8 cellular contexts compared by ENCODE assay signal in the genomic region with DNA sequence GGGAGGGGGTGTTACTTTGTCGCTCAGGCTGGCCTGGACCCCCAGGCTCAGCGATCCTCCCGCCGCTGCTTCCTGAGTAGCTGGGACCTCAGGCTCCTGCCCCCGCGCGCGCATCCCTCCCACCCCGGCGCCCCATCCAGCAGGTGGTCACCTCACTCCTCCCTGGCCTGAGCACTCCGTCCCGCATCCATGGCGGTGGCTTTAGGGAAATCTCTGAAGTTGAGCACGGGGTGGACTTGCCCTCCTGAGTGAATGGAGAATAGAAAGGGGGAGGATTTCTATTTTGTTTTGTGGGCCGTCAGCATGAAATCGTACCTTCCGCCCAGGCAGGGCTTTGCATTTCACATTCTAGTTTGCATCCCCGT. TPM values are rescaled to one million over a fixed set of nuclear protein-coding genes. Genes with fewer than 3 reads are reported as not detected.
DNase-seq lines count a peak whose midpoint lies in the region; ATAC-seq and TF ChIP-seq lines count a peak whose summit lies in the region.

No MANE protein-coding gene starts in this region.

- intact Hi-C loops in CD8-positive, alpha-beta T cell (cut with DNase I, micrococcal nuclease): loop anchor here (1.0 to 10.0 kb wide), 13 partner anchors 36 to 940 kb away; a partner anchor contains a TSS
- intact Hi-C loops in left ventricle myocardium inferior (cut with micrococcal nuclease) (no loop called here), gastrocnemius medialis (cut with DNase I; ENCODE audit: low total_unique reads) (loop anchor here (1.0 to 10.0 kb wide), 3 partner anchors 36 to 272 kb away; a partner anchor contains a TSS)

- ATAC-seq in CD8-positive, alpha-beta T cell: no peak
- ATAC-seq in gastrocnemius medialis (no peak), GM19397 (IDR thresholded peaks at IDR 0.05; ENCODE audit: unreplicated experiment) (no peak)

- H3K36me3 ChIP-seq in CD8-positive, alpha-beta T cell (ENCODE audit: insufficient read depth, low read length): no peaks in the 10 kb centered on the region
- no peaks in the 10 kb centered on the region for H3K36me3 ChIP-seq in HEK293 (ENCODE audit: control insufficient read depth in 2 of 2, insufficient read depth in 1 of 2, low read length in 2 of 2)
- H3K36me3 ChIP-seq in left ventricle myocardium inferior: no peaks in the 10 kb centered on the region
- no peaks in the 10 kb centered on the region for H3K36me3 ChIP-seq in gastrocnemius medialis

- H3K36me3 Mint-ChIP-seq in CD8-positive, alpha-beta T cell: peaks cover 37% of the 10 kb centered on the region

- H3K4me1 ChIP-seq in CD8-positive, alpha-beta T cell (ENCODE audit: insufficient read depth, low read length): peaks cover 7% of the 10 kb centered on the region
- no peaks in the 10 kb centered on the region for H3K4me1 ChIP-seq in HEK293 (ENCODE audit: control insufficient read depth, insufficient read depth, low read length)
- H3K4me1 ChIP-seq in left ventricle myocardium inferior: peaks cover 27% of the 10 kb centered on the region
- peaks cover 0 to 10% of the 10 kb centered on the region in 2 donors for H3K4me1 ChIP-seq in gastrocnemius medialis

- peak overlapping the region; percentile 92 for H3K4me3 Mint-ChIP-seq in CD8-positive, alpha-beta T cell

- CTCF ChIA-PET in CD8-positive, alpha-beta T cell (lab: Charles Lee): no interaction called here
- CTCF ChIA-PET in HEK293 (lab: Yijun Ruan, JAX): no interaction called here

- H3K27me3 ChIP-seq in CD8-positive, alpha-beta T cell (ENCODE audit: insufficient read depth, low read length): no peaks in the 10 kb centered on the region
- H3K27me3 ChIP-seq in left ventricle myocardium inferior (ENCODE audit: low read depth) (peaks cover 21% of the 10 kb centered on the region), gastrocnemius medialis (peaks cover 3 to 33% (median 4%) of the 10 kb centered on the region in 3 donors)

- TF ChIP-seq POLR2A in gastrocnemius medialis (IDR thresholded peaks at IDR 0.05): no peak

- POLR2A ChIA-PET in CD8-positive, alpha-beta T cell (lab: Charles Lee): no interaction called here
- POLR2A ChIA-PET in HEK293 (lab: Yijun Ruan, JAX): no interaction called here

- peaks cover 19% of the 10 kb centered on the region for H3K27me3 Mint-ChIP-seq in CD8-positive, alpha-beta T cell (ENCODE audit: low read depth)

- peak overlapping the region; percentile 91 for H3K4me3 ChIP-seq in CD8-positive, alpha-beta T cell (ENCODE audit: low read depth, low read length)
- peak overlapping the region; percentile 73 for H3K4me3 ChIP-seq in HEK293 (ENCODE audit: low read depth, low read length)
- H3K4me3 ChIP-seq in WI38 (ENCODE audit: low read depth, low read length): peak overlapping the region; percentile 66
- peak overlapping the region; percentile 79 for H3K4me3 ChIP-seq in left ventricle myocardium inferior
- peak overlapping the region; percentile 64 to 80 (median 74) for H3K4me3 ChIP-seq in gastrocnemius medialis

- peaks cover 16% of the 10 kb centered on the region for H3K9me3 Mint-ChIP-seq in CD8-positive, alpha-beta T cell

- peak overlapping the region; percentile 89 for H3K27ac Mint-ChIP-seq in CD8-positive, alpha-beta T cell

- TF ChIP-seq CTCF in CD8-positive, alpha-beta T cell (IDR thresholded peaks at IDR 0.05): no peak
- TF ChIP-seq CTCF in HEK293 (tag by site-specific recombination; IDR thresholded peaks at IDR 0.05): no peak
- TF ChIP-seq CTCF in WI38 (IDR thresholded peaks at IDR 0.05; ENCODE audit: low read depth, low read length): no peak
- no peak for TF ChIP-seq CTCF in left ventricle myocardium inferior (IDR thresholded peaks at IDR 0.05; ENCODE audit: borderline replicate concordance)
- TF ChIP-seq CTCF in gastrocnemius medialis (IDR thresholded peaks at IDR 0.05 in 4 of 5, conservative IDR thresholded peaks at IDR 0.05 in 1 of 5): no peak

- DNase-seq in CD8-positive, alpha-beta T cell: peak in 2 of 7 experiments; percentile 10 to 21
- DNase-seq in left ventricle myocardium inferior (peak; percentile 19), gastrocnemius medialis (no peak), NCI-H774 (lab: John Stamatoyannopoulos, UW) (no peak)
- DNase-seq in stimulated activated CD4-positive, alpha-beta T cell treated with anti-CD3 and anti-CD28 coated beads, Interleukin-4, amount 100 ng/mL, for 1 hour: no peak

- H3K9me3 ChIP-seq in CD8-positive, alpha-beta T cell (ENCODE audit: low read length): no peaks in the 10 kb centered on the region
- H3K9me3 ChIP-seq in HEK293 (ENCODE audit: control insufficient read depth, insufficient read depth, low read depth, low read length): peaks cover 2% of the 10 kb centered on the region
- no peaks in the 10 kb centered on the region for H3K9me3 ChIP-seq in left ventricle myocardium inferior (replicated peaks)
- H3K9me3 ChIP-seq in gastrocnemius medialis: no peaks in the 10 kb centered on the region

- in situ Hi-C loops in gastrocnemius medialis (cut with MboI; ENCODE audit: low sequenced_read_pairs in 4 of 4): no loop called here

- peak overlapping the region; percentile 64 for H3K27ac ChIP-seq in CD8-positive, alpha-beta T cell (ENCODE audit: low read depth, low read length)
- H3K27ac ChIP-seq in HEK293 (ENCODE audit: extremely low read depth, low read depth, low read length): no peak overlapping the region
- H3K27ac ChIP-seq in left ventricle myocardium inferior (replicated peaks): peak overlapping the region; percentile 79
- peak overlapping the region in 3 of 4 donors; percentile 45 to 67 (median 49) for H3K27ac ChIP-seq in gastrocnemius medialis

- H3K4me1 Mint-ChIP-seq in CD8-positive, alpha-beta T cell (ENCODE audit: low read depth): peaks cover 26% of the 10 kb centered on the region

TF ChIP-seq in HEK293, 187 proteins besides CTCF, POLR2A, EP300 and RAD21:
- TF ChIP-seq ZNF654 (tag by site-specific recombination; IDR thresholded peaks at IDR 0.05; ENCODE audit: low read depth): no peak
- no peak for TF ChIP-seq ZNF701 (tag by site-specific recombination; IDR thresholded peaks at IDR 0.05)
- TF ChIP-seq ZNF335 (tag by site-specific recombination; conservative IDR thresholded peaks at IDR 0.05): 0 out of 2 replicates have a peak, but pooled peaks have one; percentile 44
- TF ChIP-seq, protein P1, sequence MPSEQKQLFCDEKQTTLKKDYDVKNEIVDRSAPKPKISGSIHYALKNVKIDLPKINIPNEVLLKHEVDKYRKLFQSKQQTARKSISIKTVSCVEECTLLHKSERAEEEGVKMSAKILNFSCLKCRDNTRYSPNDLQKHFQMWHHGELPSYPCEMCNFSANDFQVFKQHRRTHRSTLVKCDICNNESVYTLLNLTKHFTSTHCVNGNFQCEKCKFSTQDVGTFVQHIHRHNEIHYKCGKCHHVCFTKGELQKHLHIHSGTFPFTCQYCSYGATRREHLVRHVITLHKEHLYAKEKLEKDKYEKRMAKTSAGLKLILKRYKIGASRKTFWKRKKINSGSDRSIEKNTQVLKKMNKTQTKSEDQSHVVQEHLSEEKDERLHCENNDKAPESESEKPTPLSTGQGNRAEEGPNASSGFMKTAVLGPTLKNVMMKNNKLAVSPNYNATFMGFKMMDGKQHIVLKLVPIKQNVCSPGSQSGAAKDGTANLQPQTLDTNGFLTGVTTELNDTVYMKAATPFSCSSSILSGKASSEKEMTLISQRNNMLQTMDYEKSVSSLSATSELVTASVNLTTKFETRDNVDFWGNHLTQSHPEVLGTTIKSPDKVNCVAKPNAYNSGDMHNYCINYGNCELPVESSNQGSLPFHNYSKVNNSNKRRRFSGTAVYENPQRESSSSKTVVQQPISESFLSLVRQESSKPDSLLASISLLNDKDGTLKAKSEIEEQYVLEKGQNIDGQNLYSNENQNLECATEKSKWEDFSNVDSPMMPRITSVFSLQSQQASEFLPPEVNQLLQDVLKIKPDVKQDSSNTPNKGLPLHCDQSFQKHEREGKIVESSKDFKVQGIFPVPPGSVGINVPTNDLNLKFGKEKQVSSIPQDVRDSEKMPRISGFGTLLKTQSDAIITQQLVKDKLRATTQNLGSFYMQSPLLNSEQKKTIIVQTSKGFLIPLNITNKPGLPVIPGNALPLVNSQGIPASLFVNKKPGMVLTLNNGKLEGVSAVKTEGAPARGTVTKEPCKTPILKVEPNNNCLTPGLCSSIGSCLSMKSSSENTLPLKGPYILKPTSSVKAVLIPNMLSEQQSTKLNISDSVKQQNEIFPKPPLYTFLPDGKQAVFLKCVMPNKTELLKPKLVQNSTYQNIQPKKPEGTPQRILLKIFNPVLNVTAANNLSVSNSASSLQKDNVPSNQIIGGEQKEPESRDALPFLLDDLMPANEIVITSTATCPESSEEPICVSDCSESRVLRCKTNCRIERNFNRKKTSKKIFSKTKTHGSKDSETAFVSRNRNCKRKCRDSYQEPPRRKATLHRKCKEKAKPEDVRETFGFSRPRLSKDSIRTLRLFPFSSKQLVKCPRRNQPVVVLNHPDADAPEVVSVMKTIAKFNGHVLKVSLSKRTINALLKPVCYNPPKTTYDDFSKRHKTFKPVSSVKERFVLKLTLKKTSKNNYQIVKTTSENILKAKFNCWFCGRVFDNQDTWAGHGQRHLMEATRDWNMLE (tag by site-specific recombination; conservative IDR thresholded peaks at IDR 0.05; ENCODE audit: low read depth): no peak

RNA-seq across cellular contexts. Expression of a gene that starts 0.4 kb away (rescaled TPM):
- total RNA-seq in CD8-positive, alpha-beta T cell: 1 to 10 TPM; 3.8 TPM
- total RNA-seq in left ventricle myocardium inferior (1.8 TPM), gastrocnemius medialis (1 to 10 TPM in 1 of 4 donors, under 1 TPM in 3; 0.29 to 1.1 (median 0.57) TPM)

RNA-seq across cellular contexts. Expression of a gene that starts 35.3 kb away (rescaled TPM):
- total RNA-seq in CD8-positive, alpha-beta T cell: 1 to 10 TPM; 8.4 to 9.2 TPM
- total RNA-seq in left ventricle myocardium inferior: 3.3 TPM
- total RNA-seq in gastrocnemius medialis: 1 to 10 TPM; 3.7 to 7.0 (median 4.1) TPM
